ENCODE assay signal across 1 cellular context in the genomic region with DNA sequence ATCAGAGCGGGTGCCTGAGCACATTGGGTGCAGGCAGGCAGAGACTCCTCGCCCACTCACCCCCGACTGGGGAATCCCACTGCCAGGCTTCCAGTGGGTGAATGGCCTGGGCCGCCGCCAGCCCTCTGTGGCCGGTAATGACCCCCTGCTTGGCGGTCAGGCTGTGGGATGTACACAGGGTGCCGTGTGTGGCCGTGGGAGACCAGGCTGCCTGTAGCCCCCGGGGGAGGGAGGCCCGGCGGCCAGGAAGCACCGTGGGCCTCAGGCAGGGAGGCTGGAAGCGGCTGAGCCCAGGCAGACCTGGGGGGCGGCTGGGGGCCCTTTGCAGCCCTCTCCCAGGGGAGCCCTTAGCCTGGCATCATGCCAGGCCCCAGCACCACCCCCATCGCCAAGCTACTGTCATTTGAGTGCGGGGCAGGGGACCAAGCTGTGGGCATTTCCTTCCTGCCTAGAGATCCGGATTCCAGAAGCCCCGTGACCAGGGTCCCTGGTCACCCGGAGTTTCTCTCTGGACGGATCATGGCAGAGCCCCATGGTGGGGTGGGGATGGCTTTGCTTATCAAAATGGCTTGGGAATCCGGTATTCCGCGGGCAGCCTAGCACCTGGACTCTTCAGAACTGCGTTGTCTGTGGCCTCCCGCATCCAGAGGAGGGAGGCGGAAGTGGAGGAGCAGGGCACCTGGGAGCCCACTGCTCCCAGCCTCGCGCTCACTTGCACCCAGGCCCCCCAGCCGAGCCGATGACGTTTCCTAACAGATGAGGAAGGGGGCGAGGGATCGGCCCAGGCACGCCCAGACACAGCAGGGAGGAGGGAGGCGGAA.
TF ChIP-seq lines count a peak whose summit lies in the region.

No MANE protein-coding gene starts in this region.

TF ChIP-seq in HepG2, 621 proteins besides CTCF, POLR2A, EP300 and RAD21 (continued from another document and continues in another):
- TF ChIP-seq PATZ1 (CRISPR knock-in tag; IDR thresholded peaks at IDR 0.05) (peak; percentile 67), ZNF772 (CRISPR knock-in tag; IDR thresholded peaks at IDR 0.05) (no peak), ZNF564 (CRISPR knock-in tag; IDR thresholded peaks at IDR 0.05) (0 out of 2 replicates have a peak, but pooled peaks have one; percentile 48), GABPB1 (CRISPR knock-in tag; IDR thresholded peaks at IDR 0.05) (peak; percentile 40), ZNF710 (CRISPR knock-in tag; IDR thresholded peaks at IDR 0.05; ENCODE audit: borderline replicate concordance) (peak; percentile 24; the same call in 1 of the 2 replicates), ZNF350 (CRISPR knock-in tag; IDR thresholded peaks at IDR 0.05; ENCODE audit: borderline replicate concordance, low read depth) (no peak; the same call in 1 of the 2 replicates), TAF1 (CRISPR knock-in tag; IDR thresholded peaks at IDR 0.05) (0 out of 2 replicates have a peak, but pooled peaks have one; percentile 54), HMGXB4 (CRISPR knock-in tag; IDR thresholded peaks at IDR 0.05; ENCODE audit: borderline replicate concordance in 1 of 2, low read depth in 1 of 2) (peak in 1 of 2 experiments; percentile 50; a peak in 3 of 4 replicates), TFDP1 (CRISPR knock-in tag; IDR thresholded peaks at IDR 0.05; ENCODE audit: borderline replicate concordance) (peak; percentile 43; the same call in 1 of the 2 replicates), FOXA1 (IDR thresholded peaks at IDR 0.05) (no peak), FOXA1 (CRISPR knock-in tag; IDR thresholded peaks at IDR 0.05) (0 out of 2 replicates have a peak, but pooled peaks have one; percentile 8), YEATS2 (CRISPR knock-in tag; IDR thresholded peaks at IDR 0.05; ENCODE audit: borderline replicate concordance) (no peak), SAP130 (CRISPR knock-in tag; IDR thresholded peaks at IDR 0.05; ENCODE audit: low read depth) (peak; percentile 61), ZNF234 (CRISPR knock-in tag; conservative IDR thresholded peaks at IDR 0.05) (no peak), CCDC6 (CRISPR knock-in tag; IDR thresholded peaks at IDR 0.05) (0 out of 2 replicates have a peak, but pooled peaks have one; percentile 39), SNAI1 (CRISPR knock-in tag; IDR thresholded peaks at IDR 0.05; ENCODE audit: borderline replicate concordance) (no peak; the same call in 1 of the 2 replicates), MEIS2 (CRISPR knock-in tag; IDR thresholded peaks at IDR 0.05) (no peak), ZFY (CRISPR knock-in tag; IDR thresholded peaks at IDR 0.05) (peak; percentile 21), FOXK1 (CRISPR knock-in tag; IDR thresholded peaks at IDR 0.05; ENCODE audit: borderline replicate concordance, low read depth) (0 out of 2 replicates have a peak, but pooled peaks have one; percentile 17), CENPT (CRISPR knock-in tag; IDR thresholded peaks at IDR 0.05; ENCODE audit: low read depth) (no peak), ZNF296 (CRISPR knock-in tag; conservative IDR thresholded peaks at IDR 0.05) (peak; percentile 77; the same call in 1 of the 2 replicates), MXI1 (IDR thresholded peaks at IDR 0.05; ENCODE audit: borderline replicate concordance, low read depth, low read length) (peak; percentile 15; the same call in 1 of the 3 replicates), PAF1 (CRISPR knock-in tag; IDR thresholded peaks at IDR 0.05) (no peak), KMT2A (CRISPR knock-in tag; IDR thresholded peaks at IDR 0.05) (0 out of 2 replicates have a peak, but pooled peaks have one; percentile 17), HOXD1 (CRISPR knock-in tag; IDR thresholded peaks at IDR 0.05) (0 out of 2 replicates have a peak, but pooled peaks have one; percentile 31), NR2F6 (IDR thresholded peaks at IDR 0.05) (0 out of 2 replicates have a peak, but pooled peaks have one; percentile 32), NR2F6 (CRISPR knock-in tag; IDR thresholded peaks at IDR 0.05) (no peak), REL (CRISPR knock-in tag; conservative IDR thresholded peaks at IDR 0.05) (0 out of 2 replicates have a peak, but pooled peaks have one; percentile 35), ETV5 (CRISPR knock-in tag; IDR thresholded peaks at IDR 0.05; ENCODE audit: borderline replicate concordance) (peak; percentile 23; the same call in 1 of the 2 replicates), ZNF674 (CRISPR knock-in tag; IDR thresholded peaks at IDR 0.05; ENCODE audit: low read depth) (no peak), DRAP1 (CRISPR knock-in tag; IDR thresholded peaks at IDR 0.05) (peak; percentile 60; the same call in 1 of the 2 replicates), ZNF446 (CRISPR knock-in tag; IDR thresholded peaks at IDR 0.05) (0 out of 2 replicates have a peak, but pooled peaks have one; percentile 38), CREM (IDR thresholded peaks at IDR 0.05) (peak; percentile 53; the same call in 1 of the 2 replicates), CREM (CRISPR knock-in tag; IDR thresholded peaks at IDR 0.05) (no peak), ZFX (CRISPR knock-in tag; IDR thresholded peaks at IDR 0.05; ENCODE audit: low read depth) (peak; percentile 47), BRD4 (CRISPR knock-in tag; IDR thresholded peaks at IDR 0.05) (0 out of 2 replicates have a peak, but pooled peaks have one; percentile 35)
- TF ChIP-seq, protein P1, sequence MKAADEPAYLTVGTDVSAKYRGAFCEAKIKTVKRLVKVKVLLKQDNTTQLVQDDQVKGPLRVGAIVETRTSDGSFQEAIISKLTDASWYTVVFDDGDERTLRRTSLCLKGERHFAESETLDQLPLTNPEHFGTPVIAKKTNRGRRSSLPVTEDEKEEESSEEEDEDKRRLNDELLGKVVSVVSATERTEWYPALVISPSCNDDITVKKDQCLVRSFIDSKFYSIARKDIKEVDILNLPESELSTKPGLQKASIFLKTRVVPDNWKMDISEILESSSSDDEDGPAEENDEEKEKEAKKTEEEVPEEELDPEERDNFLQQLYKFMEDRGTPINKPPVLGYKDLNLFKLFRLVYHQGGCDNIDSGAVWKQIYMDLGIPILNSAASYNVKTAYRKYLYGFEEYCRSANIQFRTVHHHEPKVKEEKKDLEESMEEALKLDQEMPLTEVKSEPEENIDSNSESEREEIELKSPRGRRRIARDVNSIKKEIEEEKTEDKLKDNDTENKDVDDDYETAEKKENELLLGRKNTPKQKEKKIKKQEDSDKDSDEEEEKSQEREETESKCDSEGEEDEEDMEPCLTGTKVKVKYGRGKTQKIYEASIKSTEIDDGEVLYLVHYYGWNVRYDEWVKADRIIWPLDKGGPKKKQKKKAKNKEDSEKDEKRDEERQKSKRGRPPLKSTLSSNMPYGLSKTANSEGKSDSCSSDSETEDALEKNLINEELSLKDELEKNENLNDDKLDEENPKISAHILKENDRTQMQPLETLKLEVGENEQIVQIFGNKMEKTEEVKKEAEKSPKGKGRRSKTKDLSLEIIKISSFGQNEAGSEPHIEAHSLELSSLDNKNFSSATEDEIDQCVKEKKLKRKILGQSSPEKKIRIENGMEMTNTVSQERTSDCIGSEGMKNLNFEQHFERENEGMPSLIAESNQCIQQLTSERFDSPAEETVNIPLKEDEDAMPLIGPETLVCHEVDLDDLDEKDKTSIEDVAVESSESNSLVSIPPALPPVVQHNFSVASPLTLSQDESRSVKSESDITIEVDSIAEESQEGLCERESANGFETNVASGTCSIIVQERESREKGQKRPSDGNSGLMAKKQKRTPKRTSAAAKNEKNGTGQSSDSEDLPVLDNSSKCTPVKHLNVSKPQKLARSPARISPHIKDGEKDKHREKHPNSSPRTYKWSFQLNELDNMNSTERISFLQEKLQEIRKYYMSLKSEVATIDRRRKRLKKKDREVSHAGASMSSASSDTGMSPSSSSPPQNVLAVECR (CRISPR knock-in tag; IDR thresholded peaks at IDR 0.05; ENCODE audit: borderline replicate concordance) = peak; percentile 54; the same call in 1 of the 2 replicates
- TF ChIP-seq, protein P2, sequence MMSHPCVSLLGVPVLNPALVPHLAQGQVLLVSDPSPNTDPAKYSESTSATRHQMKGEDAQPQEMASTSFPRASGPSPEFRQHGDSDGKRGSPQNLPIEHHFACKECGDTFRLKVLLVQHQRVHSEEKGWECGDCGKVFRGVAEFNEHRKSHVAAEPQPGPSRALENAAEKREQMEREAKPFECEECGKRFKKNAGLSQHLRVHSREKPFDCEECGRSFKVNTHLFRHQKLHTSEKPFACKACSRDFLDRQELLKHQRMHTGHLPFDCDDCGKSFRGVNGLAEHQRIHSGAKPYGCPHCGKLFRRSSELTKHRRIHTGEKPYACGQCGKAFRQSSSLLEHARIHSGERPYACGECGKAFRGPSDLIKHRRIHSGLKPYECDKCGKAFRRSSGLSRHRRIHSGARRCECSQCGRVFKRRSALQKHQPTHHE (CRISPR knock-in tag; IDR thresholded peaks at IDR 0.05; ENCODE audit: borderline replicate concordance) = peak; percentile 36; the same call in 1 of the 2 replicates
- TF ChIP-seq, protein P3, sequence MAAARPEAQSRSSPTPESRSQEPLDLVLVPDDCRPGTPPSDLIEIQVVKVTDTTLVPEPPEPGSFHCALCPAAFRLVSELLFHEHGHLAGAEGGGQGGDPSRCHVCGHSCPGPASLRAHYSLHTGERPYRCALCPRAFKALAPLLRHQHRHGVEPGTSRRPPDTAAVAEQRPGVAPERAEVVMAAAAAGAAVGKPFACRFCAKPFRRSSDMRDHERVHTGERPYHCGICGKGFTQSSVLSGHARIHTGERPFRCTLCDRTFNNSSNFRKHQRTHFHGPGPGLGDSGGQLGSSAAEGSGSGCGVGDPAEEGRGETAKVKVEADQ (CRISPR knock-in tag; IDR thresholded peaks at IDR 0.05; ENCODE audit: borderline replicate concordance) = 0 out of 2 replicates have a peak, but pooled peaks have one; percentile 10
